Comparison of ENCODE assay signal across 14 cellular contexts in the genomic region with DNA sequence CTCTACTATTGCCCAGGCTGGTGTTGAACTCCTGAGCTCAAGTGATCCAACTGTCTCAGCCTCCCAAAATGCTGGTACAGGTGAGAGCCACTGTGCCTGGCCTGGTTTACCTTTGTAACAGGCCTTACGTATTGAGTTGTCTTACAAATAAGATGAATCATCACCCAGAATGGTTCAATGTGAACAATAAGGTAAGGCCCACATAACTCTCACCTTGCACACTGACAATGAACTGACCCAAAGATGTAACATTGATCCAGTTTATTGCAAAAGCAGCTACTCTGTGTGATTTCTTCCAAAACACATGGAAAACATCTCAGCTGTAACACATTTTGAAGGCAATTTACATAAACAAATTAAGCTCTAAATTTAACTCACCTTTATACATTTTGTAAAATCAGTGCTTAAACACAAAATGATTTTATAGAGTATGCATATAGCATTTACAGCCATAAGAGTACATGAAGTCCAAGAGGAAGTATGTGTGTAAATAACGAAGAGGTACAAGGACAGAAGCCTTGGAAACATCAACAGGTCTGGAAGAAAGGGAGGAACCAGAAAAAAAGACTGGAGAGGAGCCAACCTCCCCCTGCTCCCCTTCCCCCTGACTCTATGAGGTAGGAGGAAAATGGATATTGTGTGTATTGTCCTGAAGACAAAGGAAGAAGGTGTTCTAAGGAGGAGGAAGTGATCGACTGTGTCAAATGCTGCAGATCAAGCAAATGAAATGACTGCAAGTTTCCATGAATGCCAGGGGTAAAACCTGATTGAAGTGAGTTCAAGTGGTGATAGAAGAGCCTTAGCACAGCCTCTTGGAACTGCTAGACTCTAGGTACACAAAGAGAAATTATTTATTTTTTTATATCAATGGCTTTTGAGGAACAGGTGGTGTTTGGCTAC. TPM values are rescaled to one million over a fixed set of nuclear protein-coding genes. Genes with fewer than 3 reads are reported as not detected.
DNase-seq lines count a peak whose midpoint lies in the region; ATAC-seq and TF ChIP-seq lines count a peak whose summit lies in the region.
"Had no signal": no experiment of that assay in that cellular context is flagged by ENCODE, and none has a peak within 500 bp of the region (broad histone marks: within the 10 kb centered on the region; RNA-seq: fewer than 3 reads in every experiment).

No MANE protein-coding gene starts in this region.

- no peak overlapping the region for H3K4me3 ChIP-seq in Peyer's patch
- H3K4me3 ChIP-seq in endodermal cell (ENCODE audit: low read length) = no peak overlapping the region
- H3K4me3 ChIP-seq: heart right ventricle, K562, tibial artery had no signal

- H3K9me3 Mint-ChIP-seq in activated T-cell treated with anti-CD3 and anti-CD28 coated beads, Interleukin-2, amount 50 U/mL, for 24 hours = no peaks in the 10 kb centered on the region
- no peaks in the 10 kb centered on the region for H3K9me3 Mint-ChIP-seq in activated T-cell treated with anti-CD3 and anti-CD28 coated beads, Interleukin-2, amount 50 U/mL, for 4 hours
- H3K9me3 Mint-ChIP-seq in endodermal cell = no peaks in the 10 kb centered on the region

- H3K4me1 ChIP-seq in Peyer's patch (peaks cover 0 to 5% (median under 1%) of the 10 kb centered on the region in 4 donors), endodermal cell (ENCODE audit: control insufficient read depth, insufficient read depth, low read length) (peaks cover 14% of the 10 kb centered on the region)

- no peaks in the 10 kb centered on the region for H3K36me3 Mint-ChIP-seq in activated T-cell treated with anti-CD3 and anti-CD28 coated beads, Interleukin-2, amount 50 U/mL, for 24 hours (ENCODE audit: low read depth)
- no peaks in the 10 kb centered on the region for H3K36me3 Mint-ChIP-seq in activated T-cell treated with anti-CD3 and anti-CD28 coated beads, Interleukin-2, amount 50 U/mL, for 4 hours (ENCODE audit: insufficient read depth)
- H3K36me3 Mint-ChIP-seq in endodermal cell (ENCODE audit: low read depth) = no peaks in the 10 kb centered on the region

- no peak for DNase-seq in activated T-cell treated with anti-CD3 and anti-CD28 coated beads, Interleukin-2, amount 50 U/mL, for 24 hours
- no peak for DNase-seq in activated T-cell treated with anti-CD3 and anti-CD28 coated beads, Interleukin-2, amount 50 U/mL, for 4 hours
- DNase-seq in Peyer's patch = no peak
- no peak for DNase-seq in endodermal cell
- no peak for DNase-seq in stimulated activated naive CD8-positive, alpha-beta T cell treated with anti-CD3 and anti-CD28 coated beads, Interleukin-15, Interleukin-2, amounts not matched to agents 100 U/mL and 50 U/mL, for 24 hours
- no peak for DNase-seq in cortex of kidney (lab: John Stamatoyannopoulos, UW)
- DNase-seq in RWPE1 (ENCODE audit: low spot score) = no peak
- DNase-seq: H7, heart right ventricle, NCI-H2171 treated with DMSO at 0.1 percent for 48 hours, SHP77, tibial artery had no signal

- H3K36me3 ChIP-seq in Peyer's patch (no peaks in the 10 kb centered on the region), endodermal cell (ENCODE audit: control insufficient read depth, insufficient read depth, low read length) (no peaks in the 10 kb centered on the region)
- H3K36me3 ChIP-seq: heart right ventricle, tibial artery had no signal

- TF ChIP-seq POLR2A in Peyer's patch (IDR thresholded peaks at IDR 0.05) = no peak

- H3K27ac Mint-ChIP-seq in activated T-cell treated with anti-CD3 and anti-CD28 coated beads, Interleukin-2, amount 50 U/mL, for 24 hours = peak overlapping the region; percentile 90
- peak overlapping the region; percentile 15 for H3K27ac Mint-ChIP-seq in endodermal cell

- H3K4me1 Mint-ChIP-seq in activated T-cell treated with anti-CD3 and anti-CD28 coated beads, Interleukin-2, amount 50 U/mL, for 24 hours (ENCODE audit: low read depth) = peaks cover 77% of the 10 kb centered on the region
- peaks cover 47% of the 10 kb centered on the region for H3K4me1 Mint-ChIP-seq in activated T-cell treated with anti-CD3 and anti-CD28 coated beads, Interleukin-2, amount 50 U/mL, for 4 hours (ENCODE audit: low read depth)
- peaks cover 37% of the 10 kb centered on the region for H3K4me1 Mint-ChIP-seq in endodermal cell

- no peaks in the 10 kb centered on the region for H3K9me3 ChIP-seq in Peyer's patch
- H3K9me3 ChIP-seq in endodermal cell (ENCODE audit: control insufficient read depth, low read length) = no peaks in the 10 kb centered on the region
- H3K9me3 ChIP-seq: heart right ventricle, tibial artery had no signal

- H3K27ac ChIP-seq in Peyer's patch (peak overlapping the region; percentile 30 to 73 (median 56)), endodermal cell (ENCODE audit: low read depth, low read length) (no peak overlapping the region), RWPE1 (no peak overlapping the region)
- H3K27ac ChIP-seq: tibial artery had no signal

- no peaks in the 10 kb centered on the region for H3K27me3 ChIP-seq in Peyer's patch
- H3K27me3 ChIP-seq in endodermal cell (ENCODE audit: control insufficient read depth, insufficient read depth, low read length, poor library complexity, severe bottlenecking) = no peaks in the 10 kb centered on the region
- H3K27me3 ChIP-seq: heart right ventricle, tibial artery had no signal

- POLR2A ChIA-PET in RWPE1 (lab: Yijun Ruan, JAX; ENCODE audit: low non-redundant PET) = no interaction called here

- no peak for ATAC-seq in activated T-cell treated with anti-CD3 and anti-CD28 coated beads, Interleukin-2, amount 50 U/mL, for 4 hours
- ATAC-seq in stimulated activated naive CD8-positive, alpha-beta T cell treated with anti-CD3 and anti-CD28 coated beads, Interleukin-15, Interleukin-2, amounts not matched to agents 100 U/mL and 50 U/mL, for 24 hours = peak; percentile 13
- ATAC-seq in HG02588 (IDR thresholded peaks at IDR 0.05; ENCODE audit: unreplicated experiment) = no peak
- ATAC-seq: K562 had no signal

- no peaks in the 10 kb centered on the region for H3K27me3 Mint-ChIP-seq in activated T-cell treated with anti-CD3 and anti-CD28 coated beads, Interleukin-2, amount 50 U/mL, for 24 hours
- no peaks in the 10 kb centered on the region for H3K27me3 Mint-ChIP-seq in activated T-cell treated with anti-CD3 and anti-CD28 coated beads, Interleukin-2, amount 50 U/mL, for 4 hours (ENCODE audit: low read depth)
- H3K27me3 Mint-ChIP-seq in endodermal cell (ENCODE audit: insufficient read depth) = no peaks in the 10 kb centered on the region

- no peak overlapping the region for H3K9ac ChIP-seq in endodermal cell (ENCODE audit: extremely low read depth, low read length, poor library complexity, severe bottlenecking)

- H3K4me3 Mint-ChIP-seq in activated T-cell treated with anti-CD3 and anti-CD28 coated beads, Interleukin-2, amount 50 U/mL, for 24 hours = no peak overlapping the region
- H3K4me3 Mint-ChIP-seq in activated T-cell treated with anti-CD3 and anti-CD28 coated beads, Interleukin-2, amount 50 U/mL, for 4 hours = no peak overlapping the region
- no peak overlapping the region for H3K4me3 Mint-ChIP-seq in endodermal cell

- no peak for TF ChIP-seq CTCF in Peyer's patch (IDR thresholded peaks at IDR 0.05)
- no peak for TF ChIP-seq CTCF in endodermal cell (conservative IDR thresholded peaks at IDR 0.05)
- TF ChIP-seq CTCF in RWPE1 (conservative IDR thresholded peaks at IDR 0.05; ENCODE audit: low read depth) = no peak

- CTCF ChIA-PET in RWPE1 (lab: Yijun Ruan, JAX) = no interaction called here

- 82 to 84% methylated on average over 3 of the region's 3 CpGs for whole genome bisulfite sequencing in endodermal cell (ENCODE audit: insufficient coverage in 1 of 2, insufficient read length in 1 of 2), 2 experiments

RNA-seq across cellular contexts. Expression of a gene that starts 5.6 kb away (rescaled TPM):
- 10 to 100 TPM; 21.3 to 32.8 (median 23.2) TPM for total RNA-seq in activated T-cell treated with anti-CD3 and anti-CD28 coated beads, Interleukin-2, amount 50 U/mL, for 4 hours
- total RNA-seq in Peyer's patch (10 to 100 TPM; 36.9 to 82.0 (median 65.0) TPM), endodermal cell (10 to 100 TPM; 61.9 to 69.7 TPM)
- 49.0 TPM for polyA plus RNA-seq in endodermal cell (2013, experiment 1 of 2)
- polyA plus RNA-seq in endodermal cell (2013, experiment 2 of 2) = 43.4 TPM

RNA-seq across cellular contexts. Expression of a gene that starts 6.6 kb away (rescaled TPM):
- 10 to 100 TPM; 41.2 to 44.1 (median 41.7) TPM for total RNA-seq in activated T-cell treated with anti-CD3 and anti-CD28 coated beads, Interleukin-2, amount 50 U/mL, for 4 hours
- total RNA-seq in Peyer's patch (10 to 100 TPM; 17.6 to 36.3 (median 22.2) TPM), endodermal cell (10 to 100 TPM; 38.7 to 43.4 TPM)
- polyA plus RNA-seq in endodermal cell (2013, experiment 1 of 2) = 39.6 TPM
- polyA plus RNA-seq in endodermal cell (2013, experiment 2 of 2) = 38.8 TPM

Comparison
In these comparisons a context has a peak if more than half of its experiments do, and no peak if none do; other contexts are left out.
1. H3K27ac ChIP-seq: peak in Peyer's patch (4 of 4); none in endodermal cell (single experiment) and RWPE1 (single experiment).